In genomic region chr15:53713218-53713617, GRCh38 we compare ENCODE assay signal across 40 cellular contexts. TPM values are rescaled to one million over a fixed set of nuclear protein-coding genes. Genes with fewer than 3 reads are reported as not detected.
"Had no signal": no experiment of that assay in that cellular context is flagged by ENCODE, and none has a peak within 500 bp of the region (broad histone marks: within the 10 kb centered on the region; RNA-seq: fewer than 3 reads in every experiment).

No MANE protein-coding gene starts in this region.

- H3K9me3 Mint-ChIP-seq: activated naive CD4-positive, alpha-beta T cell treated with anti-CD3 and anti-CD28 coated beads for 36 hours; activated naive CD4-positive, alpha-beta T cell treated with anti-CD3 and anti-CD28 coated beads, Interleukin-2, amount 10 ng/mL, durations not matched to agents 7 days and 5 days; activated naive CD4-positive, alpha-beta T cell treated with anti-CD3 and anti-CD28 coated beads, Interleukin-2, amount 50 U/mL, for 24 hours; activated naive CD4-positive, alpha-beta T cell treated with anti-CD3 and anti-CD28 coated beads, Interleukin-2, amount 50 U/mL, for 72 hours; activated naive CD8-positive, alpha-beta T cell treated with anti-CD3 and anti-CD28 coated beads for 36 hours; activated naive CD8-positive, alpha-beta T cell treated with anti-CD3 and anti-CD28 coated beads, Interleukin-2, amount 10 ng/mL, durations not matched to agents 7 days and 5 days; activated naive CD8-positive, alpha-beta T cell treated with anti-CD3 and anti-CD28 coated beads, Interleukin-2, amount 50 U/mL, for 24 hours; activated T-cell treated with anti-CD3 and anti-CD28 coated beads, Interleukin-2, amount 50 U/mL, for 24 hours; activated T-cell treated with anti-CD3 and anti-CD28 coated beads, Interleukin-2, amount 50 U/mL, for 4 hours; activated T-cell treated with anti-CD3 and anti-CD28 coated beads, Interleukin-2, amount 50 U/mL, for 72 hours; activated T-helper 1 cell treated with anti-CD3 and anti-CD28 coated beads, Interleukin-12 subunit alpha, Interleukin-12 subunit beta, Interleukin-2, Interleukin-4 antibody, amounts not matched to agents 30 ng/mL and 10 ng/mL and 1 ng/mL, durations not matched to agents 14 hours and 24 hours and 36 hours; activated T-helper 17 cell treated with anti-CD3 and anti-CD28 coated beads, Interleukin-2, amount 50 U/mL, for 72 hours; activated T-helper 2 cell treated with anti-CD3 and anti-CD28 coated beads, Interferon-gamma antibody, Interleukin-2, Interleukin-4, amounts not matched to agents 10 μg/mL and 5 μg/mL and 100 μg/mL, durations not matched to agents 14 hours and 24 hours and 36 hours; brain; central memory CD8-positive, alpha-beta T cell had no signal

- ATAC-seq: activated naive CD4-positive, alpha-beta T cell treated with anti-CD3 and anti-CD28 coated beads, Interleukin-2, amount 50 U/mL, for 72 hours; activated naive CD8-positive, alpha-beta T cell treated with anti-CD3 and anti-CD28 coated beads, Interleukin-2, amount 50 U/mL, for 24 hours; activated T-cell treated with anti-CD3 and anti-CD28 coated beads, Interleukin-2, amount 50 U/mL, for 4 hours; activated T-cell treated with anti-CD3 and anti-CD28 coated beads, Interleukin-2, amount 50 U/mL, for 72 hours; activated T-helper 17 cell treated with anti-CD3 and anti-CD28 coated beads, Interleukin-2, amount 50 U/mL, for 72 hours; body of pancreas had no signal

- H3K27me3 Mint-ChIP-seq: activated naive CD4-positive, alpha-beta T cell treated with anti-CD3 and anti-CD28 coated beads, Interleukin-2, amount 10 ng/mL, durations not matched to agents 7 days and 5 days; activated naive CD4-positive, alpha-beta T cell treated with anti-CD3 and anti-CD28 coated beads, Interleukin-2, amount 50 U/mL, for 24 hours; activated naive CD8-positive, alpha-beta T cell treated with anti-CD3 and anti-CD28 coated beads for 36 hours; activated naive CD8-positive, alpha-beta T cell treated with anti-CD3 and anti-CD28 coated beads, Interleukin-2, amount 50 U/mL, for 24 hours; activated T-helper 17 cell treated with anti-CD3 and anti-CD28 coated beads, Interleukin-2, amount 50 U/mL, for 72 hours; central memory CD8-positive, alpha-beta T cell had no signal

- FAIRE-seq: astrocyte, bronchial epithelial cell had no signal

- DNase-seq: activated effector memory CD4-positive, alpha-beta T cell treated with anti-CD3 and anti-CD28 coated beads, Interleukin-2, amount 50 U/mL, for 16 hours; activated effector memory CD4-positive, alpha-beta T cell treated with Interleukin-2 at 50 U/mL for 16 hours; activated gamma-delta T cell; activated gamma-delta T cell treated with Interleukin-2 at 50 U/mL for 16 hours; activated naive CD4-positive, alpha-beta T cell; activated naive CD4-positive, alpha-beta T cell treated with anti-CD3 and anti-CD28 coated beads for 36 hours; activated naive CD4-positive, alpha-beta T cell treated with anti-CD3 and anti-CD28 coated beads, Interleukin-2, amount 10 ng/mL, durations not matched to agents 7 days and 5 days; activated naive CD4-positive, alpha-beta T cell treated with anti-CD3 and anti-CD28 coated beads, Interleukin-2, amount 50 U/mL, for 16 hours; activated naive CD4-positive, alpha-beta T cell treated with Interleukin-2 at 50 U/mL for 16 hours; activated naive CD8-positive, alpha-beta T cell treated with anti-CD3 and anti-CD28 coated beads for 36 hours; activated naive CD8-positive, alpha-beta T cell treated with anti-CD3 and anti-CD28 coated beads, Interleukin-2, amount 10 ng/mL, durations not matched to agents 7 days and 5 days; activated naive CD8-positive, alpha-beta T cell treated with anti-CD3 and anti-CD28 coated beads, Interleukin-2, amount 50 U/mL, for 24 hours; activated T-cell treated with anti-CD3 and anti-CD28 coated beads, Interleukin-2, amount 50 U/mL, for 1 hour; activated T-cell treated with anti-CD3 and anti-CD28 coated beads, Interleukin-2, amount 50 U/mL, for 24 hours; activated T-cell treated with anti-CD3 and anti-CD28 coated beads, Interleukin-2, amount 50 U/mL, for 4 hours; activated T-cell treated with anti-CD3 and anti-CD28 coated beads, Interleukin-2, amount 50 U/mL, for 48 hours; activated T-cell treated with anti-CD3 and anti-CD28 coated beads, Interleukin-2, amount 50 U/mL, for 72 hours; adrenal gland; amniotic stem cell; amygdala; anterior cingulate cortex; aorta; body of pancreas; brain microvascular endothelial cell; caudate nucleus; central memory CD4-positive, alpha-beta T cell; cerebellar nuclear complex had no signal

- H3K36me3 Mint-ChIP-seq: activated naive CD4-positive, alpha-beta T cell treated with anti-CD3 and anti-CD28 coated beads, Interleukin-2, amount 10 ng/mL, durations not matched to agents 7 days and 5 days; activated naive CD4-positive, alpha-beta T cell treated with anti-CD3 and anti-CD28 coated beads, Interleukin-2, amount 50 U/mL, for 24 hours; activated naive CD4-positive, alpha-beta T cell treated with anti-CD3 and anti-CD28 coated beads, Interleukin-2, amount 50 U/mL, for 72 hours; activated naive CD8-positive, alpha-beta T cell; activated naive CD8-positive, alpha-beta T cell treated with anti-CD3 and anti-CD28 coated beads for 36 hours; activated naive CD8-positive, alpha-beta T cell treated with anti-CD3 and anti-CD28 coated beads, Interleukin-2, amount 10 ng/mL, durations not matched to agents 7 days and 5 days; brain had no signal

- H3K4me1 Mint-ChIP-seq: activated naive CD4-positive, alpha-beta T cell treated with anti-CD3 and anti-CD28 coated beads, Interleukin-2, amount 10 ng/mL, durations not matched to agents 7 days and 5 days; activated naive CD4-positive, alpha-beta T cell treated with anti-CD3 and anti-CD28 coated beads, Interleukin-2, amount 50 U/mL, for 24 hours; activated naive CD8-positive, alpha-beta T cell treated with anti-CD3 and anti-CD28 coated beads for 36 hours; activated naive CD8-positive, alpha-beta T cell treated with anti-CD3 and anti-CD28 coated beads, Interleukin-2, amount 10 ng/mL, durations not matched to agents 7 days and 5 days; activated naive CD8-positive, alpha-beta T cell treated with anti-CD3 and anti-CD28 coated beads, Interleukin-2, amount 50 U/mL, for 24 hours; activated T-helper 17 cell treated with anti-CD3 and anti-CD28 coated beads, Interleukin-2, amount 50 U/mL, for 72 hours; central memory CD8-positive, alpha-beta T cell had no signal

- H3K27ac Mint-ChIP-seq: activated naive CD4-positive, alpha-beta T cell treated with anti-CD3 and anti-CD28 coated beads for 36 hours; activated naive CD4-positive, alpha-beta T cell treated with anti-CD3 and anti-CD28 coated beads, Interleukin-2, amount 10 ng/mL, durations not matched to agents 7 days and 5 days; activated naive CD4-positive, alpha-beta T cell treated with anti-CD3 and anti-CD28 coated beads, Interleukin-2, amount 50 U/mL, for 24 hours; activated naive CD4-positive, alpha-beta T cell treated with anti-CD3 and anti-CD28 coated beads, Interleukin-2, amount 50 U/mL, for 72 hours; activated naive CD8-positive, alpha-beta T cell; activated naive CD8-positive, alpha-beta T cell treated with anti-CD3 and anti-CD28 coated beads for 36 hours; activated naive CD8-positive, alpha-beta T cell treated with anti-CD3 and anti-CD28 coated beads, Interleukin-2, amount 10 ng/mL, durations not matched to agents 7 days and 5 days; activated naive CD8-positive, alpha-beta T cell treated with anti-CD3 and anti-CD28 coated beads, Interleukin-2, amount 50 U/mL, for 24 hours; activated T-cell treated with anti-CD3 and anti-CD28 coated beads, Interleukin-2, amount 50 U/mL, for 24 hours; activated T-cell treated with anti-CD3 and anti-CD28 coated beads, Interleukin-2, amount 50 U/mL, for 72 hours; activated T-helper 1 cell treated with anti-CD3 and anti-CD28 coated beads, Interleukin-12 subunit alpha, Interleukin-12 subunit beta, Interleukin-2, Interleukin-4 antibody, amounts not matched to agents 30 ng/mL and 10 ng/mL and 1 ng/mL, durations not matched to agents 14 hours and 24 hours and 36 hours; activated T-helper 17 cell treated with anti-CD3 and anti-CD28 coated beads, Interleukin-2, amount 50 U/mL, for 72 hours; activated T-helper 2 cell treated with anti-CD3 and anti-CD28 coated beads, Interferon-gamma antibody, Interleukin-2, Interleukin-4, amounts not matched to agents 10 μg/mL and 5 μg/mL and 100 μg/mL, durations not matched to agents 14 hours and 24 hours and 36 hours; brain had no signal

- H3K4me3 Mint-ChIP-seq: activated naive CD4-positive, alpha-beta T cell treated with anti-CD3 and anti-CD28 coated beads for 36 hours; activated naive CD4-positive, alpha-beta T cell treated with anti-CD3 and anti-CD28 coated beads, Interleukin-2, amount 10 ng/mL, durations not matched to agents 7 days and 5 days; activated naive CD4-positive, alpha-beta T cell treated with anti-CD3 and anti-CD28 coated beads, Interleukin-2, amount 50 U/mL, for 24 hours; activated naive CD8-positive, alpha-beta T cell; activated naive CD8-positive, alpha-beta T cell treated with anti-CD3 and anti-CD28 coated beads for 36 hours; activated naive CD8-positive, alpha-beta T cell treated with anti-CD3 and anti-CD28 coated beads, Interleukin-2, amount 10 ng/mL, durations not matched to agents 7 days and 5 days; activated naive CD8-positive, alpha-beta T cell treated with anti-CD3 and anti-CD28 coated beads, Interleukin-2, amount 50 U/mL, for 24 hours; activated T-cell treated with anti-CD3 and anti-CD28 coated beads, Interleukin-2, amount 50 U/mL, for 24 hours; activated T-cell treated with anti-CD3 and anti-CD28 coated beads, Interleukin-2, amount 50 U/mL, for 4 hours; activated T-cell treated with anti-CD3 and anti-CD28 coated beads, Interleukin-2, amount 50 U/mL, for 72 hours; activated T-helper 1 cell treated with anti-CD3 and anti-CD28 coated beads, Interleukin-12 subunit alpha, Interleukin-12 subunit beta, Interleukin-2, Interleukin-4 antibody, amounts not matched to agents 30 ng/mL and 10 ng/mL and 1 ng/mL, durations not matched to agents 14 hours and 24 hours and 36 hours; activated T-helper 17 cell treated with anti-CD3 and anti-CD28 coated beads, Interleukin-2, amount 50 U/mL, for 72 hours; brain; central memory CD8-positive, alpha-beta T cell had no signal

RNA-seq across cellular contexts. Expression of gene WDR72, which starts 46.2 kb away (rescaled TPM):
- total RNA-seq: activated naive CD4-positive, alpha-beta T cell treated with anti-CD3 and anti-CD28 coated beads for 36 hours; activated naive CD4-positive, alpha-beta T cell treated with anti-CD3 and anti-CD28 coated beads, Interleukin-2, amount 50 U/mL, for 72 hours; activated naive CD8-positive, alpha-beta T cell treated with anti-CD3 and anti-CD28 coated beads for 36 hours; activated naive CD8-positive, alpha-beta T cell treated with anti-CD3 and anti-CD28 coated beads, Interleukin-2, amount 10 ng/mL, durations not matched to agents 7 days and 5 days; activated T-cell treated with anti-CD3 and anti-CD28 coated beads, Interleukin-2, amount 50 U/mL, for 72 hours; activated T-helper 1 cell treated with anti-CD3 and anti-CD28 coated beads, Interleukin-12 subunit alpha, Interleukin-12 subunit beta, Interleukin-2, Interleukin-4 antibody, amounts not matched to agents 30 ng/mL and 10 ng/mL and 1 ng/mL, durations not matched to agents 14 hours and 24 hours and 36 hours; activated T-helper 2 cell treated with anti-CD3 and anti-CD28 coated beads, Interferon-gamma antibody, Interleukin-2, Interleukin-4, amounts not matched to agents 10 μg/mL and 5 μg/mL and 100 μg/mL, durations not matched to agents 14 hours and 24 hours and 36 hours; ascending aorta; cardiac septum; chondrocyte had no signal
